ENCODE assay signal across 8 cellular contexts in the genomic region with DNA sequence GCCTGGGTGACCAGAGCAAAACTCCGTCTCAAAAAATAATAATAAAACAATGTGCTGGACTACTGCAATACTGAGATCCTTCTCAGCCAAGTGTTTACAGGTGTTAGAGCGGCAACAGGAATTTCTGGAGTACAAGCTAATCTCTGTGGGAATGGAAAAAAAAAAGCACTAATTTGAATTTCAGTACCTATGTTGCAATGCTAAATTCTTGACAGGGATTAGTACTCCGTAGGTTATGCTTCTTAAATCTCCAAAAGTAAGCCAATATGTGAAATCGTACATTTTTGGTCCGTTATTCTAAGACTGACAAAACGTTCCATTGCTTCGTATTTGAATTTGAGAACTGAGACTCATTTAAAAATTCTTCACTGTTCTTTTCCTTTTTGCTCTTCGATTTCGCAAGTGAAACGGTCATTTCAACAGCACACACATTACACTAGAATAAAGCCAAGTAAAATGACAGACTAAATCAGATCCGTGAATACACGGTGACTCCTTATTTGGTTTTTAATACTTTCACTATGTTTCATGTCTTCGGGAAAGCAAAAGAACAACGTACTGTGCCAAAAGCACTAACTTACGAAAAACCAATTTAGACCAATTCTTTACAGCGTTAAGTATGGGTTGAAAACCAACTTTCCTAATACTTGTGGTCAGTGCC. TPM values are rescaled to one million over a fixed set of nuclear protein-coding genes. Genes with fewer than 3 reads are reported as not detected.
DNase-seq lines count a peak whose midpoint lies in the region; ATAC-seq and TF ChIP-seq lines count a peak whose summit lies in the region.

No MANE protein-coding gene starts in this region.

- WGBS in heart right ventricle, 2 donors: 31 to 43% methylated on average over 16 of the region's 16 CpGs

- H3K36me3 Mint-ChIP-seq in T-helper 1 cell treated with Interleukin-12 subunit alpha and Interleukin-12 subunit beta and Interleukin-4 antibody, amounts not matched to agents 30 μg/mL and 1 μg/mL, for 36 hours (ENCODE audit: low read depth): peaks cover 13% of the 10 kb centered on the region

- H3K36me3 ChIP-seq in heart right ventricle: peaks cover 0 to 12% (median 0%) of the 10 kb centered on the region in 9 donors

- no peaks in the 10 kb centered on the region for H3K9me3 ChIP-seq in heart right ventricle

- no peak for ATAC-seq in heart right ventricle
- ATAC-seq in left cardiac atrium: no peak
- ATAC-seq in HG03095 (IDR thresholded peaks at IDR 0.05; ENCODE audit: unreplicated experiment): no peak
- no peak for ATAC-seq in HG03378 (IDR thresholded peaks at IDR 0.05; ENCODE audit: unreplicated experiment)

- H3K27me3 Mint-ChIP-seq in T-helper 1 cell treated with Interleukin-12 subunit alpha and Interleukin-12 subunit beta and Interleukin-4 antibody, amounts not matched to agents 30 μg/mL and 1 μg/mL, for 36 hours (ENCODE audit: low read depth): no peaks in the 10 kb centered on the region

- H3K4me1 Mint-ChIP-seq in T-helper 1 cell treated with Interleukin-12 subunit alpha and Interleukin-12 subunit beta and Interleukin-4 antibody, amounts not matched to agents 30 μg/mL and 1 μg/mL, for 36 hours (ENCODE audit: low read depth): peaks cover 33% of the 10 kb centered on the region

- peaks cover 0 to 65% (median 43%) of the 10 kb centered on the region in 9 donors for H3K4me1 ChIP-seq in heart right ventricle

- TF ChIP-seq CTCF in heart right ventricle (IDR thresholded peaks at IDR 0.05): no peak
- no peak for TF ChIP-seq CTCF in fibroblast of the aortic adventitia (IDR thresholded peaks at IDR 0.05; ENCODE audit: insufficient read depth, low read length)

- peak overlapping the region; percentile 83 for H3K4me3 Mint-ChIP-seq in T-helper 1 cell treated with Interleukin-12 subunit alpha and Interleukin-12 subunit beta and Interleukin-4 antibody, amounts not matched to agents 30 μg/mL and 1 μg/mL, for 36 hours

- no peaks in the 10 kb centered on the region for H3K27me3 ChIP-seq in heart right ventricle

- no peaks in the 10 kb centered on the region for H3K9me3 Mint-ChIP-seq in T-helper 1 cell treated with Interleukin-12 subunit alpha and Interleukin-12 subunit beta and Interleukin-4 antibody, amounts not matched to agents 30 μg/mL and 1 μg/mL, for 36 hours

- H3K27ac ChIP-seq in heart right ventricle: peak overlapping the region; percentile 95 to 100 (median 98)

- DNase-seq in heart right ventricle (no peak), left cardiac atrium (no peak), fibroblast of the aortic adventitia (ENCODE audit: low read depth) (peak; percentile 70), skeletal muscle cell (ENCODE audit: low read depth) (no peak), NCI-H1417 treated with DMSO at 0.1 percent for 48 hours (lab: John Stamatoyannopoulos, UW) (no peak)

- H3K4me3 ChIP-seq in heart right ventricle: peak overlapping the region; percentile 71 to 99 (median 93)
- H3K4me3 ChIP-seq in fibroblast of the aortic adventitia (ENCODE audit: low read depth, low read length): peak overlapping the region; percentile 76
- H3K4me3 ChIP-seq in skeletal muscle cell (ENCODE audit: low read depth, low read length): peak overlapping the region; percentile 67

- intact Hi-C loops in heart right ventricle (cut with DNase I) (loop anchor here in 3 of 10 donors (2.0 to 5.0 kb wide), 2 partner anchors 67 to 69 kb away; no protein-coding TSS in a partner anchor), left cardiac atrium (cut with DNase I) (loop anchor here in 1 of 2 donors (10.0 kb wide), 1 partner anchor 65 kb away; no protein-coding TSS in a partner anchor)

- H3K27ac Mint-ChIP-seq in T-helper 1 cell treated with Interleukin-12 subunit alpha and Interleukin-12 subunit beta and Interleukin-4 antibody, amounts not matched to agents 30 μg/mL and 1 μg/mL, for 36 hours: peak overlapping the region; percentile 71

RNA-seq across cellular contexts. Expression of a gene that starts 1.0 kb away (rescaled TPM):
- total RNA-seq in heart right ventricle (10 to 100 TPM in 8 of 10 donors, 1 to 10 TPM in 2; 8.5 to 22.2 (median 12.5) TPM), left cardiac atrium (10 to 100 TPM; 31.4 to 36.2 TPM), fibroblast of the aortic adventitia (ENCODE audit: low replicate concordance) (298 and 320 TPM in 2 replicates)
- 1 to 10 TPM; 5.9 to 7.3 TPM for polyA plus RNA-seq in heart right ventricle

RNA-seq across cellular contexts. Expression of a gene that starts 11.1 kb away (rescaled TPM):
- total RNA-seq in heart right ventricle (10 to 100 TPM; 38.0 to 72.0 (median 55.4) TPM), left cardiac atrium (10 to 100 TPM; 71.9 to 92.5 TPM), fibroblast of the aortic adventitia (ENCODE audit: low replicate concordance) (151 and 168 TPM in 2 replicates)
- 10 to 100 TPM; 31.1 to 51.7 TPM for polyA plus RNA-seq in heart right ventricle

RNA-seq across cellular contexts. Expression of a gene that starts 56.0 kb away (rescaled TPM):
- 100 to 1,000 TPM in 9 of 10 donors, 10 to 100 TPM in 1; 82.8 to 211 (median 137) TPM for total RNA-seq in heart right ventricle
- polyA plus RNA-seq in heart right ventricle: 100 to 1,000 TPM; 118 to 159 TPM
- 100 to 1,000 TPM; 156 to 173 TPM for total RNA-seq in left cardiac atrium
- 9.0 and 71.9 TPM in 2 replicates for total RNA-seq in fibroblast of the aortic adventitia (ENCODE audit: low replicate concordance)
